12 cellular contexts compared by ENCODE assay signal in the genomic region with DNA sequence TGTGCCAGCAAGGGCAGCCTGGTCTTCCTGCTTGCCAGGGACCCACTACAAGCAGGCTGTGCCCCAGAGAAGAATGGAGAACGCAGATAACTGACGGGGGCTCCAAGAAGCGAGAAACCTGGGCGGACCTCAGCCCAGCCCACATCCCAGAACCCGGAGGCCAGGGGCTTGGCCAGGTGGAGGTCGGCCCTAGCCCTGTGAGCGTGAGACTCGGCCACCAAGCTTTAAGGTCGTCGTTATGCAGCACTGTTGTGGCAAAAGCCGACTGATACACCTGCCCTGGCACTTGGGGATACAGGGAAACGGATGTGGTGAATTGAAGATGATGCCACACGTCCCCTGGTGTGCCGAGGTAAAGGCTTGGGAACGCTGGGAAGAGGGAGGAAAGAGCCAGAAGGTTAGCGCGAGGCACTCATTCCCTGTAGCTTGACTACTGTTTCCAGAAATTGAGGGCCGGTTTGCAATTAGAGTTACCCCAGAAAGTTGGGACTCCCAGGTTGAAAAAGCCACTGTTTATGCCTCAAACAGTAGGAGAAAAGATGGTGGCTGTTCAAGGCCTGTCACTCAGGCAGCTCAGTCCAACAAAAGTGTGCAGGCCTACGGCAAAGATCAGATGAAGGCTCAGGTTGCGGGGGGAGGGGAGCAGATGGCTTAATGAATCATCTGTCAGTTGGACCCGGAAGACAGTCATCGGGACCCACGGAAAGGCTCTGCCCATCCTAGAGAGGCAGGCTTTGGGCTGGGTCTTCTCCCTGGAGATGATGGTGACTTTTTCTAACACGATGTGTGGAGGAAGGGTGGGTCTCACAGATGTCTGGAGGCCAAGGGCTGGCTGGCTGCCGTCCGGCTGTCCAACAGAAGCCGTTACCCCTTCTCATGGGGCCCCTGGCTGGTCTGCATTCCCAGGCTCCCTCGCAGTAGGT. TPM values are rescaled to one million over a fixed set of nuclear protein-coding genes. Genes with fewer than 3 reads are reported as not detected.
DNase-seq lines count a peak whose midpoint lies in the region; ATAC-seq lines count a peak whose summit lies in the region.
"Had no signal": no experiment of that assay in that cellular context is flagged by ENCODE, and none has a peak within 500 bp of the region (broad histone marks: within the 10 kb centered on the region; RNA-seq: fewer than 3 reads in every experiment).

No MANE protein-coding gene starts in this region.

- no peaks in the 10 kb centered on the region for H3K36me3 ChIP-seq in BLaER1 treated with 17β-estradiol and CSF1 and Interleukin-3, amounts not matched to agents 10 nM and 100 nM
- H3K36me3 ChIP-seq: thoracic aorta had no signal

- H4K20me1 ChIP-seq in BLaER1 treated with 17β-estradiol and CSF1 and Interleukin-3, amounts not matched to agents 10 nM and 100 nM: peaks cover 0 to 12% (median 0%) of the 10 kb centered on the region in 11 experiments; a peak in 6 of 22 replicates

- in situ Hi-C loops in KBM-7 (cut with MboI; ENCODE audit: low pct_unique_long_range_greater_than_20kb, low sequenced_read_pairs): no loop called here

- no peak overlapping the region; a peak in 1 of 20 replicates for H3K4me3 ChIP-seq in BLaER1 treated with 17β-estradiol and CSF1 and Interleukin-3, amounts not matched to agents 10 nM and 100 nM
- H3K4me3 ChIP-seq: thoracic aorta had no signal

- peak overlapping the region in 10 of 11 experiments; percentile 10 to 65 (median 43); a peak in 16 of 22 replicates for H3K9ac ChIP-seq in BLaER1 treated with 17β-estradiol and CSF1 and Interleukin-3, amounts not matched to agents 10 nM and 100 nM

- peaks cover 51 to 59% (median 54%) of the 10 kb centered on the region in 10 experiments for H3K4me1 ChIP-seq in BLaER1 treated with 17β-estradiol and CSF1 and Interleukin-3, amounts not matched to agents 10 nM and 100 nM

- H3K4me2 ChIP-seq in BLaER1 treated with 17β-estradiol and CSF1 and Interleukin-3, amounts not matched to agents 10 nM and 100 nM: peak overlapping the region; percentile 83 to 98 (median 95)

- H3K27ac ChIP-seq in BLaER1 treated with 17β-estradiol and CSF1 and Interleukin-3, amounts not matched to agents 10 nM and 100 nM: peak overlapping the region in 10 of 11 experiments; percentile 23 to 77 (median 64); a peak in 18 of 22 replicates
- H3K27ac ChIP-seq: thoracic aorta had no signal

- ATAC-seq in HG02759 (IDR thresholded peaks at IDR 0.05; ENCODE audit: unreplicated experiment): no peak

- DNase-seq in KBM-7: peak; percentile 51
- DNase-seq in SK-N-DZ (ENCODE audit: low spot score): peak; percentile 75
- DNase-seq in left kidney (ENCODE audit: low read depth, low spot score): peak; percentile 91
- DNase-seq in activated CD8-positive, alpha-beta memory T cell treated with anti-CD3 and anti-CD28 coated beads, Interleukin-2, amount 50 U/mL, for 4 hours: no peak
- DNase-seq in iPS-NIHi7 (ENCODE audit: extremely low spot score): no peak
- DNase-seq in GM19240 (ENCODE audit: insufficient read length, low spot score): no peak
- DNase-seq: activated CD4-positive, alpha-beta T cell treated with anti-CD3 and anti-CD28 coated beads, Interleukin-2, amount 50 U/mL, for 1 hour; activated naive CD4-positive, alpha-beta T cell treated with anti-CD3 and anti-CD28 coated beads, Interleukin-2, amount 50 U/mL, for 16 hours; CD4-positive, alpha-beta T cell had no signal

- peaks cover 0 to 6% (median 0%) of the 10 kb centered on the region in 11 experiments; a peak in 1 of 22 replicates for H3K9me3 ChIP-seq in BLaER1 treated with 17β-estradiol and CSF1 and Interleukin-3, amounts not matched to agents 10 nM and 100 nM (replicated peaks in 1 of 11)
- H3K9me3 ChIP-seq: thoracic aorta had no signal

- H3K27me3 ChIP-seq in BLaER1 treated with 17β-estradiol and CSF1 and Interleukin-3, amounts not matched to agents 10 nM and 100 nM: peaks cover 7 to 25% (median 14%) of the 10 kb centered on the region in 11 experiments; a peak in 17 of 22 replicates

RNA-seq across cellular contexts. Expression of gene BAHCC1, which starts 45.6 kb away (rescaled TPM):
- polyA plus RNA-seq in SK-N-DZ (2014; cell fraction: cytosol; rRNA removed): 6.6 and 15.1 TPM in 2 replicates
- polyA plus RNA-seq in SK-N-DZ (2014; cell fraction: nucleus; rRNA removed): 33.7 and 55.3 TPM in 2 replicates

RNA-seq across cellular contexts. Expression of gene SLC38A10, which starts 54.6 kb away (rescaled TPM):
- polyA plus RNA-seq in SK-N-DZ (2014; cell fraction: cytosol; rRNA removed): 37.0 and 51.8 TPM in 2 replicates
- 68.3 and 105 TPM in 2 replicates for polyA plus RNA-seq in SK-N-DZ (2014; cell fraction: nucleus; rRNA removed)

Comparison
In these comparisons a context has a peak if more than half of its experiments do, and no peak if none do; other contexts are left out.
1. DNase-seq: peak in KBM-7 (single experiment), SK-N-DZ (single experiment) and left kidney (single experiment); none in activated CD8-positive, alpha-beta memory T cell treated with anti-CD3 and anti-CD28 coated beads, Interleukin-2, amount 50 U/mL, for 4 hours (single experiment), iPS-NIHi7 (single experiment) and GM19240 (single experiment).